25 cellular contexts compared by ENCODE assay signal in genomic region chr15:93300796-93301195, GRCh38.
DNase-seq lines count a peak whose midpoint lies in the region; TF ChIP-seq lines count a peak whose summit lies in the region.
"Had no signal": no experiment of that assay in that cellular context is flagged by ENCODE, and none has a peak within 500 bp of the region (broad histone marks: within the 10 kb centered on the region; RNA-seq: fewer than 3 reads in every experiment).

No MANE protein-coding gene starts in this region.

- H3K9me3 ChIP-seq in neural progenitor cell (ENCODE audit: low read depth) (no peaks in the 10 kb centered on the region), stomach (no peaks in the 10 kb centered on the region), BE2C (no peaks in the 10 kb centered on the region), tibial nerve (no peaks in the 10 kb centered on the region)
- H3K9me3 ChIP-seq: SK-N-SH had no signal

- 19 to 35% (median 31%) methylated on average over 3 of the region's 3 CpGs for WGBS in stomach, 5 donors
- WGBS in tibial nerve, 2 donors: 48 to 64% methylated on average over 3 of the region's 3 CpGs

- intact Hi-C loops in stomach (cut with DNase I; ENCODE audit: low total_unique reads): no loop called here

- no peak overlapping the region for H3K4me3 Mint-ChIP-seq in activated CD4-positive, alpha-beta T cell treated with anti-CD3 and anti-CD28 coated beads, Interleukin-2, amount 10 ng/mL, durations not matched to agents 7 days and 5 days
- no peak overlapping the region for H3K4me3 Mint-ChIP-seq in neural progenitor cell
- H3K4me3 Mint-ChIP-seq: CD8-positive, alpha-beta memory T cell; IgD-negative memory B cell had no signal

- H3K4me2 ChIP-seq in neural progenitor cell: no peak overlapping the region
- H3K4me2 ChIP-seq: PC-9, SK-N-SH had no signal

- H3K27me3 Mint-ChIP-seq in activated CD4-positive, alpha-beta T cell treated with anti-CD3 and anti-CD28 coated beads, Interleukin-2, amount 10 ng/mL, durations not matched to agents 7 days and 5 days: peaks cover 2% of the 10 kb centered on the region
- H3K27me3 Mint-ChIP-seq in neural progenitor cell (ENCODE audit: insufficient read depth, low read depth): peaks cover 12% of the 10 kb centered on the region
- H3K27me3 Mint-ChIP-seq: IgD-negative memory B cell had no signal

- H3K27ac ChIP-seq in neural progenitor cell: no peak overlapping the region
- no peak overlapping the region for H3K27ac ChIP-seq in stomach
- peak overlapping the region in 1 of 4 donors; percentile 81 for H3K27ac ChIP-seq in tibial nerve
- H3K27ac ChIP-seq: C4-2B, PC-9, RWPE1 had no signal

- H3K27ac Mint-ChIP-seq in activated CD4-positive, alpha-beta T cell treated with anti-CD3 and anti-CD28 coated beads, Interleukin-2, amount 10 ng/mL, durations not matched to agents 7 days and 5 days: peak overlapping the region; percentile 37
- H3K27ac Mint-ChIP-seq in neural progenitor cell: peak overlapping the region; percentile 8
- H3K27ac Mint-ChIP-seq: CD8-positive, alpha-beta memory T cell; IgD-negative memory B cell had no signal

- TF ChIP-seq EP300 in stomach (IDR thresholded peaks at IDR 0.05): no peak
- TF ChIP-seq EP300 in tibial nerve (IDR thresholded peaks at IDR 0.05): no peak

- peaks cover 2% of the 10 kb centered on the region for H3F3A ChIP-seq in neural progenitor cell (ENCODE audit: low read depth)

- no peaks in the 10 kb centered on the region for H3K4me1 Mint-ChIP-seq in activated CD4-positive, alpha-beta T cell treated with anti-CD3 and anti-CD28 coated beads, Interleukin-2, amount 10 ng/mL, durations not matched to agents 7 days and 5 days
- peaks cover 24% of the 10 kb centered on the region for H3K4me1 Mint-ChIP-seq in neural progenitor cell
- H3K4me1 Mint-ChIP-seq: CD8-positive, alpha-beta memory T cell; IgD-negative memory B cell had no signal

- no peak for TF ChIP-seq CTCF in neural progenitor cell (IDR thresholded peaks at IDR 0.05)
- no peak for TF ChIP-seq CTCF in stomach (IDR thresholded peaks at IDR 0.05)
- no peak for TF ChIP-seq CTCF in BE2C (IDR thresholded peaks at IDR 0.05; ENCODE audit: low read depth, low read length)
- TF ChIP-seq CTCF in tibial nerve (IDR thresholded peaks at IDR 0.05): no peak

- no peak overlapping the region for H2AFZ ChIP-seq in neural progenitor cell (replicated peaks)
- H2AFZ ChIP-seq: PC-9 had no signal

- no peak overlapping the region for H3K4me3 ChIP-seq in neural progenitor cell
- no peak overlapping the region for H3K4me3 ChIP-seq in stomach
- H3K4me3 ChIP-seq in BE2C (ENCODE audit: low read depth, low read length): no peak overlapping the region
- H3K4me3 ChIP-seq in tibial nerve: no peak overlapping the region
- H3K4me3 ChIP-seq: PC-9 had no signal

- POLR2A ChIA-PET in activated CD4-positive, alpha-beta T cell treated with anti-CD3 and anti-CD28 coated beads, Interleukin-2, amount 10 ng/mL, durations not matched to agents 7 days and 5 days (lab: Charles Lee): no interaction called here

- no peak overlapping the region for H3K9ac ChIP-seq in neural progenitor cell
- H3K9ac ChIP-seq: SK-N-SH had no signal

- no peaks in the 10 kb centered on the region for H3K79me2 ChIP-seq in neural progenitor cell (ENCODE audit: low read depth)

- H3K4me1 ChIP-seq in neural progenitor cell (peaks cover 7% of the 10 kb centered on the region), stomach (no peaks in the 10 kb centered on the region), BE2C (no peaks in the 10 kb centered on the region), tibial nerve (peaks cover 0 to 10% (median 3%) of the 10 kb centered on the region in 4 donors)

- H3K9me3 Mint-ChIP-seq in activated CD4-positive, alpha-beta T cell treated with anti-CD3 and anti-CD28 coated beads, Interleukin-2, amount 10 ng/mL, durations not matched to agents 7 days and 5 days: no peaks in the 10 kb centered on the region
- peaks cover 5% of the 10 kb centered on the region for H3K9me3 Mint-ChIP-seq in neural progenitor cell
- H3K9me3 Mint-ChIP-seq: CD8-positive, alpha-beta memory T cell had no signal

- no peak for DNase-seq in activated CD4-positive, alpha-beta T cell treated with anti-CD3 and anti-CD28 coated beads, Interleukin-2, amount 10 ng/mL, durations not matched to agents 7 days and 5 days
- no peak for DNase-seq in activated CD4-positive, alpha-beta T cell treated with anti-CD3 and anti-CD28 coated beads for 48 hours
- DNase-seq in ecto neural progenitor cell (ENCODE audit: low spot score) (peak; percentile 19), neural progenitor cell (ENCODE audit: low spot score) (no peak), stomach (peak; percentile 34), NCI-H146 (lab: John Stamatoyannopoulos, UW) (no peak), BE2C (no peak), tibial nerve (ENCODE audit: low spot score in 2 of 2) (no peak)
- DNase-seq: 8988T; AML-193; Calu3; CD8-positive, alpha-beta memory T cell; DMS153; H7; Karpas-422; NCI-H1417 treated with DMSO at 0.1 percent for 48 hours; NCI-H1930; NCI-H2227 treated with DMSO at 0.1 percent for 48 hours; NCI-H510A; PC-9; SIG-M5; SK-N-SH had no signal

- no peaks in the 10 kb centered on the region for H4K20me1 ChIP-seq in neural progenitor cell (ENCODE audit: low read depth)

- H3K27me3 ChIP-seq in neural progenitor cell (no peaks in the 10 kb centered on the region), stomach (no peaks in the 10 kb centered on the region), BE2C (no peaks in the 10 kb centered on the region), tibial nerve (no peaks in the 10 kb centered on the region)

- H3K36me3 ChIP-seq in neural progenitor cell (no peaks in the 10 kb centered on the region), stomach (no peaks in the 10 kb centered on the region), BE2C (no peaks in the 10 kb centered on the region), tibial nerve (no peaks in the 10 kb centered on the region)

- no peaks in the 10 kb centered on the region for H3K36me3 Mint-ChIP-seq in activated CD4-positive, alpha-beta T cell treated with anti-CD3 and anti-CD28 coated beads, Interleukin-2, amount 10 ng/mL, durations not matched to agents 7 days and 5 days (ENCODE audit: low read depth)
- H3K36me3 Mint-ChIP-seq in neural progenitor cell: no peaks in the 10 kb centered on the region
- H3K36me3 Mint-ChIP-seq: CD8-positive, alpha-beta memory T cell; IgD-negative memory B cell had no signal

- CTCF ChIA-PET in activated CD4-positive, alpha-beta T cell treated with anti-CD3 and anti-CD28 coated beads, Interleukin-2, amount 10 ng/mL, durations not matched to agents 7 days and 5 days (lab: Charles Lee): no interaction called here

- TF ChIP-seq POLR2A in stomach (IDR thresholded peaks at IDR 0.05): no peak
- TF ChIP-seq POLR2A in tibial nerve (IDR thresholded peaks at IDR 0.05): no peak

Comparison
In these comparisons a context has a peak if more than half of its experiments do, and no peak if none do; other contexts are left out.
1. DNase-seq: peak in ecto neural progenitor cell (single experiment) and stomach (single experiment); none in activated CD4-positive, alpha-beta T cell treated with anti-CD3 and anti-CD28 coated beads, Interleukin-2, amount 10 ng/mL, durations not matched to agents 7 days and 5 days (single experiment), activated CD4-positive, alpha-beta T cell treated with anti-CD3 and anti-CD28 coated beads for 48 hours (single experiment), neural progenitor cell (single experiment), NCI-H146 (single experiment), BE2C (single experiment) and tibial nerve (0 of 2).